In the genomic region with DNA sequence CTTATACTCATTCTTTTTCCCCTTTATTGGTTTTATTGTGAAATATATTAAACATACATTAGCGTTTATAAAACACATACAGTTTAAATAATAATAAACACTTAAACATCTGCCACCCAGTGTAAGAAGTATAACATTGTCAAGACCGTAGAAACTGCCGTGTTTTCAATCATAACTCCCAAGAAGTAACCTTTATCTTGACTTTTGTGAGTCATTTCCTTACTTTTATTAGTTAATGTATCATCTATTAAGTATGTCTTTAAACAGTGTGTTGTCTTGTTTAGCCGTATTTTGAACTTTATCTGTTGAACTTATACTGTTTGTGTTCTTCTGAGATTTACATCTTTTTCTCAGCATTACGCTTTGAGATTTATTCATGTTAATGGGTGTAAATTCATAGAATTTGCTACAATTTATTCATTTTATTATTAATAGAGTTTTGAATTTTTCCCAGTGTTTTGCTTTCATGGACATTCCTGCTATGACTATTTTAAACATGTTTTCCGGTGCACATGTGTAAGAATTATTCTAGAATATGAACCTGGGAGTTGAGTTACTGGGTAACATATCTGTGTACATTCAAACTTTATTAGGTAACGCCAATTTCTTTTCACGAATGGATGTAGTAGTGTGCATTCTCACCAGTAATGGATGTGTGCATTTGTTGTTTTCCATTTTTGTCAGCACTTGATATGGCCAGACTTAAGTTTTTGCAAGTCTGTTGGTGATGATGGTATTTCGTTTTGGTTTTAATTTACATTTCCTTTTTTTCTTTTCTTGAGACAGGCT, we compare ENCODE assay signal across 18 cellular contexts.
DNase-seq lines count a peak whose midpoint lies in the region; TF ChIP-seq lines count a peak whose summit lies in the region.
"Had no signal": no experiment of that assay in that cellular context is flagged by ENCODE, and none has a peak within 500 bp of the region (broad histone marks: within the 10 kb centered on the region; RNA-seq: fewer than 3 reads in every experiment).

No MANE protein-coding gene starts in this region.

- H3K4me2 ChIP-seq in SK-N-SH, result peak overlapping the region; percentile 36
- H3K4me2 ChIP-seq: BLaER1 treated with 17β-estradiol and CSF1 and Interleukin-3, amounts not matched to agents 10 nM and 100 nM had no signal

- no peaks in the 10 kb centered on the region for H3K27me3 Mint-ChIP-seq in osteocyte (ENCODE audit: unreplicated experiment)
- H3K27me3 Mint-ChIP-seq: T-cell had no signal

- CTCF ChIA-PET in SK-N-SH (lab: Yijun Ruan, JAX), result no interaction called here

- H3K4me3 Mint-ChIP-seq in osteocyte (ENCODE audit: unreplicated experiment), result no peak overlapping the region
- H3K4me3 Mint-ChIP-seq: stimulated activated effector memory CD8-positive, alpha-beta T cell treated with anti-CD3 and anti-CD28 coated beads, Interleukin-12 subunit alpha, Interleukin-12 subunit beta, amount 100 ng/mL, for 72 hours; T-cell had no signal

- H3K9me3 ChIP-seq in SK-N-SH, result no peaks in the 10 kb centered on the region
- H3K9me3 ChIP-seq: upper lobe of right lung had no signal

- peaks cover 6% of the 10 kb centered on the region for H3K36me3 Mint-ChIP-seq in osteocyte (ENCODE audit: unreplicated experiment)

- 49% methylated on average over 9 of the region's 9 CpGs for WGBS in SK-N-SH (ENCODE audit: low lambda C conversion rate)

- H3K9ac ChIP-seq in SK-N-SH, result peak overlapping the region; percentile 31; the same call in 1 of the 2 replicates
- H3K9ac ChIP-seq: BLaER1 treated with 17β-estradiol and CSF1 and Interleukin-3, amounts not matched to agents 10 nM and 100 nM had no signal

- H3K9me3 Mint-ChIP-seq in osteocyte (ENCODE audit: unreplicated experiment), result no peaks in the 10 kb centered on the region
- H3K9me3 Mint-ChIP-seq: stimulated activated effector memory CD8-positive, alpha-beta T cell treated with anti-CD3 and anti-CD28 coated beads, Interleukin-12 subunit alpha, Interleukin-12 subunit beta, amount 100 ng/mL, for 72 hours; T-cell had no signal

- H3K4me1 Mint-ChIP-seq in osteocyte (ENCODE audit: unreplicated experiment), result peaks cover 12% of the 10 kb centered on the region

- POLR2A ChIA-PET in SK-N-SH (lab: Yijun Ruan, JAX), result no interaction called here

- no peaks in the 10 kb centered on the region for H3K9me2 ChIP-seq in SK-N-SH

- H3F3A ChIP-seq in SK-N-SH (replicated peaks; ENCODE audit: insufficient read depth), result peaks cover 6% of the 10 kb centered on the region

- no peaks in the 10 kb centered on the region for H4K20me1 ChIP-seq in SK-N-SH (ENCODE audit: insufficient read depth)

- peak overlapping the region; percentile 63 for H3K27ac Mint-ChIP-seq in osteocyte (ENCODE audit: unreplicated experiment)
- H3K27ac Mint-ChIP-seq: stimulated activated effector memory CD8-positive, alpha-beta T cell treated with anti-CD3 and anti-CD28 coated beads, Interleukin-12 subunit alpha, Interleukin-12 subunit beta, amount 100 ng/mL, for 72 hours; T-cell had no signal

- no peak for TF ChIP-seq RAD21 in SK-N-SH (IDR thresholded peaks at IDR 0.05; ENCODE audit: low read length)

- H3K4me3 ChIP-seq in SK-N-SH (ENCODE audit: low read depth in 2 of 2, low read length in 1 of 2), result no peak overlapping the region
- no peak overlapping the region for H3K4me3 ChIP-seq in fibroblast of mammary gland (ENCODE audit: control insufficient read depth, low read depth, low read length)
- H3K4me3 ChIP-seq: BLaER1 treated with 17β-estradiol and CSF1 and Interleukin-3, amounts not matched to agents 10 nM and 100 nM; upper lobe of right lung had no signal

- H3K36me3 ChIP-seq in SK-N-SH (replicated peaks in 1 of 2; ENCODE audit: control insufficient read depth in 1 of 2, insufficient read depth in 2 of 2, low read length in 1 of 2), result peaks cover 0 to 4% of the 10 kb centered on the region in 2 experiments
- H3K36me3 ChIP-seq: upper lobe of right lung had no signal

- H3K4me1 ChIP-seq in SK-N-SH (ENCODE audit: control insufficient read depth in 1 of 2, insufficient read depth in 2 of 2, low read depth in 1 of 2, low read length in 1 of 2), result peaks cover 4 to 17% of the 10 kb centered on the region in 2 experiments; a peak in 2 of 4 replicates
- H3K4me1 ChIP-seq: BLaER1 treated with 17β-estradiol and CSF1 and Interleukin-3, amounts not matched to agents 10 nM and 100 nM; upper lobe of right lung had no signal

- peak overlapping the region; percentile 8 to 72; a peak in 3 of 4 replicates for H3K27ac ChIP-seq in SK-N-SH (ENCODE audit: low read depth in 2 of 2, low read length in 1 of 2)
- H3K27ac ChIP-seq: BLaER1 treated with 17β-estradiol and CSF1 and Interleukin-3, amounts not matched to agents 10 nM and 100 nM; upper lobe of right lung had no signal

- H3K79me2 ChIP-seq in SK-N-SH (ENCODE audit: insufficient read depth), result peaks cover 8% of the 10 kb centered on the region; the same call in 1 of the 2 replicates

- TF ChIP-seq CTCF in SK-N-SH (IDR thresholded peaks at IDR 0.05) (peak; percentile 34), fibroblast of mammary gland (conservative IDR thresholded peaks at IDR 0.05; ENCODE audit: control insufficient read depth, insufficient read depth, low read depth, low read length) (no peak), osteocyte (IDR thresholded peaks at IDR 0.05) (no peak)

- no peaks in the 10 kb centered on the region for H3K27me3 ChIP-seq in SK-N-SH (ENCODE audit: insufficient read depth)
- H3K27me3 ChIP-seq: BLaER1 treated with 17β-estradiol and CSF1 and Interleukin-3, amounts not matched to agents 10 nM and 100 nM; upper lobe of right lung had no signal

- peak; percentile 8 to 55; a peak in 1 of 4 replicates for TF ChIP-seq EP300 in SK-N-SH (IDR thresholded peaks at IDR 0.05; ENCODE audit: borderline replicate concordance in 1 of 2, low read depth in 1 of 2, low read length in 1 of 2)

- DNase-seq in GM03348 (ENCODE audit: low spot score) (peak; percentile 4), SK-N-SH (no peak), fibroblast of mammary gland (ENCODE audit: low read depth) (peak; percentile 62), osteocyte (ENCODE audit: extremely low spot score, unreplicated experiment) (no peak), cerebellum (ENCODE audit: low spot score) (no peak), globus pallidus (ENCODE audit: low spot score) (no peak), activated gamma-delta T cell (lab: John Stamatoyannopoulos, UW) (no peak), NAMALWA (ENCODE audit: low spot score) (no peak)
- DNase-seq: activated CD4-positive, alpha-beta T cell treated with anti-CD3 and anti-CD28 coated beads for 4 hours; activated T-cell treated with anti-CD3 and anti-CD28 coated beads, Interleukin-2, amount 50 U/mL, for 1 hour; glutamatergic neuron; left cardiac atrium; NCI-H510A treated with DMSO at 0.1 percent for 48 hours; stimulated activated CD4-positive, alpha-beta T cell treated with anti-CD3 and anti-CD28 coated beads, Interleukin-4, amount 100 ng/mL, for 4 hours; T-cell; upper lobe of right lung had no signal

- peak overlapping the region; percentile 50; the same call in 1 of the 2 replicates for H2AFZ ChIP-seq in SK-N-SH (ENCODE audit: low read depth)

TF ChIP-seq in SK-N-SH, 30 proteins besides CTCF, POLR2A, EP300 and RAD21 (continues in another document):
- TF ChIP-seq, protein P1, sequence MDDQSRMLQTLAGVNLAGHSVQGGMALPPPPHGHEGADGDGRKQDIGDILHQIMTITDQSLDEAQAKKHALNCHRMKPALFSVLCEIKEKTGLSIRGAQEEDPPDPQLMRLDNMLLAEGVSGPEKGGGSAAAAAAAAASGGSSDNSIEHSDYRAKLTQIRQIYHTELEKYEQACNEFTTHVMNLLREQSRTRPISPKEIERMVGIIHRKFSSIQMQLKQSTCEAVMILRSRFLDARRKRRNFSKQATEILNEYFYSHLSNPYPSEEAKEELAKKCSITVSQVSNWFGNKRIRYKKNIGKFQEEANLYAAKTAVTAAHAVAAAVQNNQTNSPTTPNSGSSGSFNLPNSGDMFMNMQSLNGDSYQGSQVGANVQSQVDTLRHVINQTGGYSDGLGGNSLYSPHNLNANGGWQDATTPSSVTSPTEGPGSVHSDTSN (IDR thresholded peaks at IDR 0.05), result peak; percentile 76
- TF ChIP-seq FOXM1 (IDR thresholded peaks at IDR 0.05; ENCODE audit: low read depth) (0 out of 2 replicates have a peak, but pooled peaks have one; percentile 49), JUND (IDR thresholded peaks at IDR 0.05) (peak; percentile 80), FOSL2 (IDR thresholded peaks at IDR 0.05; ENCODE audit: borderline replicate concordance, low read depth) (peak; percentile 78; the same call in 1 of the 2 replicates), RFX5 (IDR thresholded peaks at IDR 0.05; ENCODE audit: low read length) (no peak), TCF12 (IDR thresholded peaks at IDR 0.05) (peak; percentile 86), TEAD4 (IDR thresholded peaks at IDR 0.05; ENCODE audit: borderline replicate concordance, insufficient read depth) (peak; percentile 25; the same call in 1 of the 2 replicates), NRF1 (IDR thresholded peaks at IDR 0.05; ENCODE audit: low read depth, low read length) (no peak), USF2 (IDR thresholded peaks at IDR 0.05; ENCODE audit: borderline replicate concordance, low read depth, low read length) (no peak), POLR2AphosphoS5 (IDR thresholded peaks at IDR 0.05; ENCODE audit: low read depth, low read length) (peak; percentile 13; the same call in 1 of the 2 replicates), RCOR1 (IDR thresholded peaks at IDR 0.05; ENCODE audit: low read length) (no peak)
- TF ChIP-seq, protein P2, sequence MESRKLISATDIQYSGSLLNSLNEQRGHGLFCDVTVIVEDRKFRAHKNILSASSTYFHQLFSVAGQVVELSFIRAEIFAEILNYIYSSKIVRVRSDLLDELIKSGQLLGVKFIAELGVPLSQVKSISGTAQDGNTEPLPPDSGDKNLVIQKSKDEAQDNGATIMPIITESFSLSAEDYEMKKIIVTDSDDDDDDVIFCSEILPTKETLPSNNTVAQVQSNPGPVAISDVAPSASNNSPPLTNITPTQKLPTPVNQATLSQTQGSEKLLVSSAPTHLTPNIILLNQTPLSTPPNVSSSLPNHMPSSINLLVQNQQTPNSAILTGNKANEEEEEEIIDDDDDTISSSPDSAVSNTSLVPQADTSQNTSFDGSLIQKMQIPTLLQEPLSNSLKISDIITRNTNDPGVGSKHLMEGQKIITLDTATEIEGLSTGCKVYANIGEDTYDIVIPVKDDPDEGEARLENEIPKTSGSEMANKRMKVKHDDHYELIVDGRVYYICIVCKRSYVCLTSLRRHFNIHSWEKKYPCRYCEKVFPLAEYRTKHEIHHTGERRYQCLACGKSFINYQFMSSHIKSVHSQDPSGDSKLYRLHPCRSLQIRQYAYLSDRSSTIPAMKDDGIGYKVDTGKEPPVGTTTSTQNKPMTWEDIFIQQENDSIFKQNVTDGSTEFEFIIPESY (IDR thresholded peaks at IDR 0.05; ENCODE audit: borderline replicate concordance, low read depth), result no peak

Comparison
In these comparisons a context has a peak if more than half of its experiments do, and no peak if none do; other contexts are left out.
1. DNase-seq: peak in GM03348 (single experiment) and fibroblast of mammary gland (single experiment); none in SK-N-SH (single experiment), osteocyte (single experiment), cerebellum (single experiment), globus pallidus (single experiment), activated gamma-delta T cell (single experiment) and NAMALWA (single experiment).